ENCODE assay signal across 23 cellular contexts in genomic region chr11:77203901-77204755, GRCh38.
A peak's percentile ranks its signal among the peaks of the same experiment; 100 is the strongest.
DNase-seq lines count a peak whose midpoint lies in the region; ATAC-seq, FAIRE-seq and TF ChIP-seq lines count a peak whose summit lies in the region.
"Had no signal": no experiment of that assay in that cellular context is flagged by ENCODE, and none has a peak within 500 bp of the region (broad histone marks: within the 10 kb centered on the region; RNA-seq: fewer than 3 reads in every experiment).

No MANE protein-coding gene starts in this region.

- ATAC-seq in HG03045 (IDR thresholded peaks at IDR 0.05; ENCODE audit: unreplicated experiment) (no peak), HG03280 (IDR thresholded peaks at IDR 0.05; ENCODE audit: unreplicated experiment) (no peak)
- ATAC-seq: gastrocnemius medialis, HCT116, left colon had no signal

- no peak overlapping the region for H2BK12ac ChIP-seq in H1 (ENCODE audit: low read depth, low read length)

- no peak overlapping the region for H3K56ac ChIP-seq in H1 (replicated peaks; ENCODE audit: insufficient read length, low read depth, low read length)

- no peak for TF ChIP-seq RAD21 in H1 (IDR thresholded peaks at IDR 0.05 in 1 of 2, conservative IDR thresholded peaks at IDR 0.05 in 1 of 2; ENCODE audit: low read depth in 2 of 2, low read length in 2 of 2)

- no peaks in the 10 kb centered on the region for H3K36me3 ChIP-seq in BLaER1
- H3K36me3 ChIP-seq in H7 (replicated peaks; ENCODE audit: control insufficient read depth, insufficient read depth, low read length) = no peaks in the 10 kb centered on the region
- no peaks in the 10 kb centered on the region for H3K36me3 ChIP-seq in H1 (ENCODE audit: control insufficient read depth in 2 of 4, insufficient read depth in 4 of 4, low read length in 3 of 4)
- no peaks in the 10 kb centered on the region for H3K36me3 ChIP-seq in sigmoid colon
- H3K36me3 ChIP-seq: gastrocnemius medialis, stomach, tibial nerve had no signal

- no peak overlapping the region for H3K23ac ChIP-seq in H1 (ENCODE audit: insufficient read length)

- H4K5ac ChIP-seq in H1 (ENCODE audit: insufficient read length, low read depth, low read length) = no peak overlapping the region

- intact Hi-C loops in sigmoid colon (cut with DNase I) = no loop called here

- no peak overlapping the region for H2AK5ac ChIP-seq in H1 (ENCODE audit: low read depth, low read length)

- no peak overlapping the region for H2BK20ac ChIP-seq in H1 (ENCODE audit: low read length)

- H3K27ac ChIP-seq in BLaER1 = peak overlapping the region; percentile 87
- H3K27ac ChIP-seq in H1 (ENCODE audit: low read depth, low read length) = no peak overlapping the region
- no peak overlapping the region for H3K27ac ChIP-seq in sigmoid colon
- H3K27ac ChIP-seq: C4-2B, gastrocnemius medialis, skin epidermis, stomach, tibial nerve had no signal

- no peak overlapping the region; the same call in 1 of the 2 replicates for H3K18ac ChIP-seq in H1 (ENCODE audit: extremely low read depth, low read length)

- no peak overlapping the region for H2BK120ac ChIP-seq in H1 (replicated peaks; ENCODE audit: low read depth, low read length)

- TF ChIP-seq POLR2A in H1 (IDR thresholded peaks at IDR 0.05; ENCODE audit: control extremely low read depth in 1 of 2, low read depth in 2 of 2, low read length in 2 of 2) = no peak
- TF ChIP-seq POLR2A in sigmoid colon (IDR thresholded peaks at IDR 0.05) = no peak

- H2BK15ac ChIP-seq in H1 (ENCODE audit: low read length) = no peak overlapping the region

- peak overlapping the region; percentile 88 for H3K4me2 ChIP-seq in BLaER1
- no peak overlapping the region for H3K4me2 ChIP-seq in H1 (ENCODE audit: insufficient read depth in 1 of 2, low read depth in 2 of 2, low read length in 2 of 2)
- H3K4me2 ChIP-seq: SK-N-SH had no signal

- 88% methylated on average over 18 of the region's 20 CpGs; no CpG with 5 or more reads in 1 of the 2 experiments for WGBS in H1 (ENCODE audit: extremely low coverage in 1 of 2, insufficient coverage in 1 of 2, insufficient read length in 1 of 2, insufficient replicate concordance in 2 of 2, low coverage in 1 of 2, low lambda C conversion rate in 2 of 2, missing lambda C conversion rate in 1 of 2), 2 experiments
- WGBS in sigmoid colon, 2 donors = 87 to 88% methylated on average over 20 of the region's 20 CpGs

- H4K91ac ChIP-seq in H1 (replicated peaks; ENCODE audit: insufficient read length, low read length) = peak overlapping the region; percentile 37

- peak overlapping the region; percentile 47; the same call in 1 of the 2 replicates for H3K4me3 ChIP-seq in BLaER1
- no peak overlapping the region for H3K4me3 ChIP-seq in H7 (ENCODE audit: insufficient read depth, low read depth, low read length)
- no peak overlapping the region for H3K4me3 ChIP-seq in H1 (ENCODE audit: extremely low read depth in 1 of 4, insufficient read depth in 2 of 4, low read depth in 3 of 4, low read length in 4 of 4)
- no peak overlapping the region for H3K4me3 ChIP-seq in sigmoid colon
- H3K4me3 ChIP-seq: gastrocnemius medialis, skin epidermis, stomach, tibial nerve had no signal

- no peaks in the 10 kb centered on the region for H3K23me2 ChIP-seq in H1 (ENCODE audit: low read depth, low read length)

- CTCF ChIA-PET in H1 (lab: Charles Lee; ENCODE audit: partially characterized antibody) = interaction anchor here (0.6 to 5.9 kb wide), 19 partner anchors 9 to 415 kb away, joined by 3 to 35 read pairs (median 4); partner anchors contain the start of gene MYO7A

- FAIRE-seq in H1 (lab: Jason Lieb, UNC) = no peak
- FAIRE-seq: GM19239 had no signal

- no peak overlapping the region for H2AFZ ChIP-seq in H1 (ENCODE audit: low read length)

- H4K8ac ChIP-seq in H1 (ENCODE audit: extremely low read depth, insufficient read depth, low read length) = peak overlapping the region; percentile 59; the same call in 1 of the 2 replicates

- H3K9me3 ChIP-seq in BLaER1 = no peaks in the 10 kb centered on the region
- no peaks in the 10 kb centered on the region for H3K9me3 ChIP-seq in H1 (ENCODE audit: insufficient read depth in 2 of 2, low read depth in 1 of 2, low read length in 1 of 2)
- no peaks in the 10 kb centered on the region for H3K9me3 ChIP-seq in sigmoid colon
- H3K9me3 ChIP-seq: Caco-2, gastrocnemius medialis, SK-N-SH, stomach, tibial nerve had no signal

- POLR2A ChIA-PET in H1 (lab: Charles Lee; ENCODE audit: partially characterized antibody) = no interaction called here

- peak; percentile 52 for DNase-seq in H7
- no peak for DNase-seq in H1 (ENCODE audit: low read depth in 1 of 2, low spot score in 2 of 2)
- DNase-seq in sigmoid colon = peak; percentile 50
- DNase-seq in NK-92 (lab: John Stamatoyannopoulos, UW; ENCODE audit: unreplicated experiment) = no peak
- DNase-seq: activated CD4-positive, alpha-beta T cell treated with anti-CD3 and anti-CD28 coated beads for 48 hours; dermis blood vessel endothelial cell; DMS79; gastrocnemius medialis; GDM1; hippocampal formation; SK-N-SH; stimulated activated CD4-positive, alpha-beta T cell treated with anti-CD3 and anti-CD28 coated beads, Interleukin-1b, Interleukin-23, amount 100 ng/mL, for 48 hours had no signal

- no peak overlapping the region for H3K14ac ChIP-seq in H1 (ENCODE audit: insufficient read length)

- H3K9ac ChIP-seq in BLaER1 = peak overlapping the region; percentile 71
- no peak overlapping the region for H3K9ac ChIP-seq in H1 (replicated peaks in 1 of 4; ENCODE audit: extremely low read depth in 1 of 4, low read depth in 3 of 4, low read length in 3 of 4)
- H3K9ac ChIP-seq: SK-N-SH had no signal

- H3K4me1 ChIP-seq in BLaER1 (peaks cover 81% of the 10 kb centered on the region), H1 (replicated peaks in 1 of 4; ENCODE audit: control insufficient read depth in 3 of 4, insufficient read depth in 4 of 4, low read length in 3 of 4) (no peaks in the 10 kb centered on the region; a peak in 1 of 7 replicates), sigmoid colon (no peaks in the 10 kb centered on the region)
- H3K4me1 ChIP-seq: Caco-2, gastrocnemius medialis, stomach had no signal

- no peaks in the 10 kb centered on the region for H3K79me2 ChIP-seq in H1 (ENCODE audit: control insufficient read depth in 1 of 2, insufficient read depth in 2 of 2, low read length in 2 of 2)

- no peak overlapping the region for H3K4ac ChIP-seq in H1 (replicated peaks; ENCODE audit: insufficient read length, low read depth, low read length)

- TF ChIP-seq CTCF in H1 (IDR thresholded peaks at IDR 0.05; ENCODE audit: control extremely low read depth in 1 of 3, insufficient read depth in 1 of 3, low read depth in 1 of 3, low read length in 3 of 3) (no peak), sigmoid colon (IDR thresholded peaks at IDR 0.05) (no peak)

- TF ChIP-seq EP300 in H1 (IDR thresholded peaks at IDR 0.05; ENCODE audit: borderline replicate concordance in 1 of 2, low read depth in 2 of 2, low read length in 2 of 2) (no peak), sigmoid colon (IDR thresholded peaks at IDR 0.05) (no peak)

- no peak overlapping the region for H2BK5ac ChIP-seq in H1 (ENCODE audit: low read depth, low read length)

- H4K20me1 ChIP-seq in BLaER1 (no peaks in the 10 kb centered on the region), H1 (replicated peaks in 1 of 2; ENCODE audit: control insufficient read depth in 1 of 2, insufficient read depth in 2 of 2, low read length in 2 of 2) (no peaks in the 10 kb centered on the region)

- no peaks in the 10 kb centered on the region for H3K79me1 ChIP-seq in H1 (ENCODE audit: low read depth, low read length)

- H3K27me3 ChIP-seq in BLaER1 (no peaks in the 10 kb centered on the region), H7 (ENCODE audit: control insufficient read depth, insufficient read depth, low read length) (no peaks in the 10 kb centered on the region), H1 (replicated peaks in 1 of 4; ENCODE audit: control insufficient read depth in 3 of 4, extremely low read depth in 1 of 4, insufficient read depth in 3 of 4, low read length in 3 of 4) (no peaks in the 10 kb centered on the region; a peak in 1 of 7 replicates), sigmoid colon (no peaks in the 10 kb centered on the region)
- H3K27me3 ChIP-seq: gastrocnemius medialis, stomach, tibial nerve had no signal

TF ChIP-seq in H1, 55 proteins besides CTCF, POLR2A, EP300 and RAD21:
- TF ChIP-seq SUZ12 (IDR thresholded peaks at IDR 0.05; ENCODE audit: low read length) = no peak
- TF ChIP-seq BACH1 (IDR thresholded peaks at IDR 0.05; ENCODE audit: low read length) = no peak
- no peak for TF ChIP-seq POLR2AphosphoS5 (IDR thresholded peaks at IDR 0.05; ENCODE audit: low read depth, low read length)
- TF ChIP-seq, protein P1, sequence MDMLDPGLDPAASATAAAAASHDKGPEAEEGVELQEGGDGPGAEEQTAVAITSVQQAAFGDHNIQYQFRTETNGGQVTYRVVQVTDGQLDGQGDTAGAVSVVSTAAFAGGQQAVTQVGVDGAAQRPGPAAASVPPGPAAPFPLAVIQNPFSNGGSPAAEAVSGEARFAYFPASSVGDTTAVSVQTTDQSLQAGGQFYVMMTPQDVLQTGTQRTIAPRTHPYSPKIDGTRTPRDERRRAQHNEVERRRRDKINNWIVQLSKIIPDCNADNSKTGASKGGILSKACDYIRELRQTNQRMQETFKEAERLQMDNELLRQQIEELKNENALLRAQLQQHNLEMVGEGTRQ (IDR thresholded peaks at IDR 0.05; ENCODE audit: low read length) = no peak
- TF ChIP-seq MAX (IDR thresholded peaks at IDR 0.05) = no peak

Comparison
In these comparisons a context has a peak if more than half of its experiments do, and no peak if none do; other contexts are left out.
1. DNase-seq: peak in H7 (single experiment) and sigmoid colon (single experiment); none in H1 (0 of 2) and NK-92 (single experiment).